ENCODE assay signal across 10 cellular contexts in genomic region chr2:43075906-43076585, GRCh38.
DNase-seq lines count a peak whose midpoint lies in the region; ATAC-seq and TF ChIP-seq lines count a peak whose summit lies in the region.
"Had no signal": no experiment of that assay in that cellular context is flagged by ENCODE, and none has a peak within 500 bp of the region (broad histone marks: within the 10 kb centered on the region; RNA-seq: fewer than 3 reads in every experiment).

No MANE protein-coding gene starts in this region.

- peak; percentile 87 for DNase-seq in ELR (ENCODE audit: low read depth)
- peak; percentile 88 for DNase-seq in astrocyte of the spinal cord (ENCODE audit: low read depth, low spot score)
- no peak for DNase-seq in right atrium auricular region (ENCODE audit: low spot score)
- DNase-seq in NCI-H2196 treated with DMSO at 0.1 percent for 48 hours (lab: John Stamatoyannopoulos, UW; ENCODE audit: unreplicated experiment), result no peak
- DNase-seq in MV-4-11 (lab: John Stamatoyannopoulos, UW), result no peak
- DNase-seq: activated CD8-positive, alpha-beta memory T cell treated with anti-CD3 and anti-CD28 coated beads for 24 hours; effector CD4-positive, alpha-beta T cell had no signal

- peaks cover 0 to 64% of the 10 kb centered on the region in 2 donors for H3K4me1 ChIP-seq in right atrium auricular region
- peaks cover 57 to 65% (median 61%) of the 10 kb centered on the region in 3 donors for H3K4me1 ChIP-seq in skeletal muscle tissue (ENCODE audit: control insufficient read depth in 3 of 3, insufficient read depth in 3 of 3, low read length in 3 of 3)

- TF ChIP-seq CTCF in astrocyte of the spinal cord (IDR thresholded peaks at IDR 0.05; ENCODE audit: low read depth, low read length) (no peak), right atrium auricular region (IDR thresholded peaks at IDR 0.05) (no peak)

- no peak overlapping the region for H3K9ac ChIP-seq in skeletal muscle tissue (ENCODE audit: low read depth in 1 of 3, low read length in 3 of 3)

- no peaks in the 10 kb centered on the region for H3K27me3 ChIP-seq in right atrium auricular region
- H3K27me3 ChIP-seq in skeletal muscle tissue (ENCODE audit: control insufficient read depth in 3 of 3, insufficient read depth in 3 of 3, low read length in 3 of 3), result no peaks in the 10 kb centered on the region

- H3K27ac ChIP-seq in right atrium auricular region, result peak overlapping the region; percentile 46 to 88
- peak overlapping the region; percentile 57 for H3K27ac ChIP-seq in skeletal muscle tissue (ENCODE audit: low read depth, low read length)

- ATAC-seq in HG03159 (IDR thresholded peaks at IDR 0.05; ENCODE audit: unreplicated experiment) (no peak), HG03432 (IDR thresholded peaks at IDR 0.05; ENCODE audit: unreplicated experiment) (no peak)

- H3K9me3 ChIP-seq in right atrium auricular region, result no peaks in the 10 kb centered on the region
- no peaks in the 10 kb centered on the region for H3K9me3 ChIP-seq in skeletal muscle tissue (ENCODE audit: control insufficient read depth in 3 of 3, low read length in 3 of 3)

- H3K36me3 ChIP-seq in right atrium auricular region (no peaks in the 10 kb centered on the region), skeletal muscle tissue (ENCODE audit: control insufficient read depth in 3 of 3, insufficient read depth in 3 of 3, low read length in 3 of 3) (no peaks in the 10 kb centered on the region)

- in situ Hi-C loops in astrocyte of the spinal cord (cut with HindIII; ENCODE audit: low sequenced_read_pairs), result no loop called here

- H3K4me3 ChIP-seq in astrocyte of the spinal cord (ENCODE audit: low read depth, low read length) (no peak overlapping the region), right atrium auricular region (no peak overlapping the region), skeletal muscle tissue (ENCODE audit: low read length in 3 of 3) (peak overlapping the region in 1 of 3 donors; percentile 24)

Comparison
In these comparisons a context has a peak if more than half of its experiments do, and no peak if none do; other contexts are left out.
1. DNase-seq: peak in ELR (single experiment) and astrocyte of the spinal cord (single experiment); none in right atrium auricular region (single experiment), NCI-H2196 treated with DMSO at 0.1 percent for 48 hours (single experiment) and MV-4-11 (single experiment).